8 cellular contexts compared by ENCODE assay signal in genomic region chr20:26009402-26010223, GRCh38.
A peak's percentile ranks its signal among the peaks of the same experiment; 100 is the strongest.
DNase-seq lines count a peak whose midpoint lies in the region; ATAC-seq, FAIRE-seq and TF ChIP-seq lines count a peak whose summit lies in the region.
"Not testable (repeated sequence)": the region's sequence is repeated elsewhere in the genome, so short reads cannot be mapped to it uniquely, and the experiment has no call there.

No MANE protein-coding gene starts in this region.

- POLR2A ChIA-PET in K562 (lab: Yijun Ruan, JAX): not testable (repeated sequence)

- H3K36me3 ChIP-seq in K562 (ENCODE audit: control insufficient read depth, insufficient read depth, low read length); muscle layer of colon (ENCODE audit: insufficient read depth, low read length): not testable (repeated sequence)

- H4K20me1 ChIP-seq in K562 (replicated peaks; ENCODE audit: control insufficient read depth, insufficient read depth, low read length): not testable (repeated sequence)

- H3K9ac ChIP-seq in K562 (ENCODE audit: insufficient read depth in 1 of 2, low read depth in 2 of 2, low read length in 2 of 2): peak overlapping the region; percentile 25 to 64; a peak in 3 of 4 replicates
- not testable (repeated sequence) for H3K9ac ChIP-seq in muscle layer of colon (ENCODE audit: low read length)

- not testable (repeated sequence) for H3K79me2 ChIP-seq in K562 (ENCODE audit: control insufficient read depth, insufficient read depth, low read length)

- TF ChIP-seq POLR2A in K562 (conservative IDR thresholded peaks at IDR 0.05): not testable (repeated sequence)

- TSS peak; percentile 90 for BruUV-seq in K562 (replicated peaks; lab: Mats Ljungman, UMichigan)

- ATAC-seq in GM19025 (IDR thresholded peaks at IDR 0.05; ENCODE audit: low read depth, unreplicated experiment): peak; percentile 66
- not testable (repeated sequence) for ATAC-seq in K562

- not testable (repeated sequence) for H3K9me1 ChIP-seq in K562 (ENCODE audit: control insufficient read depth, insufficient read depth, low read length)

- not testable (repeated sequence) for H3K4me1 ChIP-seq in K562 (replicated peaks in 1 of 2; ENCODE audit: control insufficient read depth in 2 of 2, insufficient read depth in 2 of 2, low read length in 2 of 2); muscle layer of colon (ENCODE audit: insufficient read depth, low read length)

- CTCF ChIA-PET in K562 (lab: Yijun Ruan, JAX; ENCODE audit: low intra/inter-chr PET ratio): not testable (repeated sequence)

- 15% methylated on average over 21 of the region's 39 CpGs for WGBS in K562 (ENCODE audit: insufficient coverage, low coverage, missing lambda C conversion rate)

- in situ Hi-C loops in K562 (cut with MboI): not testable (repeated sequence)

- not testable (repeated sequence) for FAIRE-seq in K562 (lab: Jason Lieb, UNC)

- H3K9me3 ChIP-seq in K562 (replicated peaks; ENCODE audit: control insufficient read depth, insufficient read depth, low read depth, low read length); muscle layer of colon (ENCODE audit: low read length): not testable (repeated sequence)

- H3K27ac ChIP-seq in K562 (ENCODE audit: extremely low read depth, low read depth, low read length) (peak overlapping the region; percentile 62; the same call in 1 of the 3 replicates), muscle layer of colon (ENCODE audit: low read depth, low read length) (peak overlapping the region; percentile 44)

- not testable (repeated sequence) for TF ChIP-seq CTCF in AG10803 (conservative IDR thresholded peaks at IDR 0.05; ENCODE audit: low read length); K562 (IDR thresholded peaks at IDR 0.05 in 2 of 3, conservative IDR thresholded peaks at IDR 0.05 in 1 of 3; ENCODE audit: insufficient read depth in 2 of 3, low read depth in 1 of 3, low read length in 3 of 3)

- H3K27me3 ChIP-seq in K562 (ENCODE audit: control insufficient read depth in 2 of 2, insufficient read depth in 2 of 2, low read length in 2 of 2); muscle layer of colon (ENCODE audit: control insufficient read depth in 1 of 2, insufficient read depth in 2 of 2, low read length in 2 of 2): not testable (repeated sequence)

- DNase-seq in AG10803 (ENCODE audit: low read depth) (peak; percentile 87), NCI-H446 treated with DMSO at 0.1 percent for 48 hours (lab: John Stamatoyannopoulos, UW) (peak; percentile 12), K562 (ENCODE audit: extremely low read depth in 1 of 4, low spot score in 3 of 4) (peak in 1 of 4 experiments; percentile 15), glomerular visceral epithelial cell (ENCODE audit: extremely low spot score) (peak; percentile 93)
- DNase-seq in activated CD4-positive, alpha-beta T cell treated with anti-CD3 and anti-CD28 coated beads for 4 hours: peak; percentile 60 to 68
- DNase-seq in stimulated activated CD4-positive, alpha-beta T cell treated with anti-CD3 and anti-CD28 coated beads, Interleukin-4, amount 100 ng/mL, for 1 hour: peak; percentile 63

- intact Hi-C loops in K562 (cut with micrococcal nuclease): not testable (repeated sequence)

- H3K4me2 ChIP-seq in K562 (ENCODE audit: insufficient read depth, low read length): peak overlapping the region; percentile 55; the same call in 1 of the 2 replicates

- H3K4me3 ChIP-seq in AG10803 (ENCODE audit: low read length) (peak overlapping the region; percentile 64), K562 (peak overlapping the region; percentile 23), muscle layer of colon (ENCODE audit: low read depth in 1 of 2, low read length in 2 of 2) (peak overlapping the region; percentile 61 to 80)

- TF ChIP-seq EP300 in K562 (IDR thresholded peaks at IDR 0.05; ENCODE audit: low read length): not testable (repeated sequence)

- TF ChIP-seq RAD21 in K562 (CRISPR knock-in tag; conservative IDR thresholded peaks at IDR 0.05 in 1 of 2, IDR thresholded peaks at IDR 0.05 in 1 of 2): not testable (repeated sequence)

- peak overlapping the region; percentile 26; the same call in 1 of the 2 replicates for H2AFZ ChIP-seq in K562 (ENCODE audit: low read depth, low read length)

TF ChIP-seq in K562, 482 proteins besides CTCF, POLR2A, EP300 and RAD21:
- peak; percentile 16; the same call in 1 of the 2 replicates for TF ChIP-seq HCFC1 (IDR thresholded peaks at IDR 0.05; ENCODE audit: low read depth, low read length)
- TF ChIP-seq RBFOX2 (IDR thresholded peaks at IDR 0.05; ENCODE audit: low read depth, low read length): peak; percentile 39; the same call in 1 of the 2 replicates
- peak; percentile 80 for TF ChIP-seq CHD2 (IDR thresholded peaks at IDR 0.05; ENCODE audit: low read depth, low read length)
